ENCODE assay signal across 14 cellular contexts in the genomic region with DNA sequence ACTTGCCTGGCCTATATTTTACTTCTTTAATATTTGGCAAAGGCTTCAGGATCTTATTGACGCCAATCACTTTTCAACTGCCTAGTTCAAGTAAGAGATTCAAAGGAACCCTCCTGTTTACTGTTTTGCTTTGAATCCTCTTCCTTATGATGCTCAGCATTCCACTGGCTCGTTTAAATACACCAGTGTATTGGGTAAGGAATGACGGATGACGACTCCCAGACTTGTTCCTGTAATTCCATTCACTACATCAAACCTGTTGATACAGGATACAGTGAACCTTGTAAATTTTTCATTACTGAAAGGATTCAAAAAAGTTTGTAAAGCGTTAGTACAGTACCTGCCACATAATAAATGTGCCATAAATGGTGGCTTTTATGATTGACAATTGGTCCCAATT. TPM values are rescaled to one million over a fixed set of nuclear protein-coding genes. Genes with fewer than 3 reads are reported as not detected.
DNase-seq lines count a peak whose midpoint lies in the region; ATAC-seq and TF ChIP-seq lines count a peak whose summit lies in the region.
"Had no signal": no experiment of that assay in that cellular context is flagged by ENCODE, and none has a peak within 500 bp of the region (broad histone marks: within the 10 kb centered on the region; RNA-seq: fewer than 3 reads in every experiment).

No MANE protein-coding gene starts in this region.

- H3K4me2 ChIP-seq in GM23338 (no peak overlapping the region), OCI-LY1 (ENCODE audit: low read length) (no peak overlapping the region), hepatocyte (no peak overlapping the region)

- H3K4me3 Mint-ChIP-seq in GM23338 (no peak overlapping the region), immature natural killer cell (no peak overlapping the region)
- H3K4me3 Mint-ChIP-seq: CD4-positive, alpha-beta T cell; H9 had no signal

- H3K36me3 ChIP-seq in GM23338 (ENCODE audit: insufficient read depth) (no peaks in the 10 kb centered on the region), OCI-LY1 (ENCODE audit: insufficient read depth, low read length) (peaks cover 71% of the 10 kb centered on the region), aorta (ENCODE audit: control insufficient read depth in 1 of 2, insufficient read depth in 2 of 2, low read length in 1 of 2) (peaks cover 0 to 3% of the 10 kb centered on the region in 2 donors), hepatocyte (replicated peaks; ENCODE audit: insufficient read depth, low read depth) (no peaks in the 10 kb centered on the region)

- H3F3A ChIP-seq in GM23338 (replicated peaks; ENCODE audit: low read depth) (no peaks in the 10 kb centered on the region), OCI-LY1 (ENCODE audit: insufficient read depth, low read length) (0 out of 2 replicates have a peak, but pooled peaks cover 2% of the 10 kb centered on the region)

- no peaks in the 10 kb centered on the region for H3K4me1 Mint-ChIP-seq in GM23338
- H3K4me1 Mint-ChIP-seq in immature natural killer cell = peaks cover 27 to 32% of the 10 kb centered on the region in 2 donors
- H3K4me1 Mint-ChIP-seq: H9 had no signal

- WGBS in aorta, 2 donors = 76 to 78% methylated on average over 5 of the region's 5 CpGs
- 72% methylated on average over 5 of the region's 5 CpGs for WGBS in hepatocyte (ENCODE audit: low lambda C conversion rate, missing lambda C conversion rate)

- no peak for ATAC-seq in GM23338
- ATAC-seq in aorta (ENCODE audit: low FRiP score) = no peak

- H3K36me3 Mint-ChIP-seq in GM23338 (ENCODE audit: low read depth) = peaks cover 7% of the 10 kb centered on the region; the same call in 1 of the 3 replicates
- peaks cover 4 to 14% (median 6%) of the 10 kb centered on the region in 3 donors for H3K36me3 Mint-ChIP-seq in immature natural killer cell

- H2AFZ ChIP-seq in GM23338 (no peak overlapping the region), OCI-LY1 (ENCODE audit: low read length) (no peak overlapping the region), hepatocyte (no peak overlapping the region)

- no peaks in the 10 kb centered on the region for H3K79me2 ChIP-seq in GM23338 (replicated peaks; ENCODE audit: insufficient read depth)
- H3K79me2 ChIP-seq in OCI-LY1 (ENCODE audit: insufficient read depth, low read length) = no peaks in the 10 kb centered on the region
- no peaks in the 10 kb centered on the region for H3K79me2 ChIP-seq in hepatocyte

- TF ChIP-seq CTCF in GM23338 (conservative IDR thresholded peaks at IDR 0.05; ENCODE audit: low read depth in 2 of 2) = no peak
- TF ChIP-seq CTCF in OCI-LY1 (IDR thresholded peaks at IDR 0.05; ENCODE audit: low read length) = no peak
- TF ChIP-seq CTCF in hepatocyte (IDR thresholded peaks at IDR 0.05; ENCODE audit: poor library complexity) = no peak

- peaks cover 2% of the 10 kb centered on the region for H3K27me3 Mint-ChIP-seq in GM23338 (ENCODE audit: insufficient read depth, low read depth, poor library complexity)
- H3K27me3 Mint-ChIP-seq in immature natural killer cell (ENCODE audit: low read depth in 3 of 3) = peaks cover 0 to 2% (median 2%) of the 10 kb centered on the region in 3 donors
- H3K27me3 Mint-ChIP-seq: CD4-positive, alpha-beta T cell had no signal

- H3K4me1 ChIP-seq in GM23338 (ENCODE audit: insufficient read depth) (no peaks in the 10 kb centered on the region), OCI-LY1 (ENCODE audit: insufficient read depth, low read length, severe bottlenecking) (peaks cover 76% of the 10 kb centered on the region), aorta (ENCODE audit: control insufficient read depth in 1 of 2, insufficient read depth in 2 of 2, low read length in 2 of 2) (no peaks in the 10 kb centered on the region), hepatocyte (ENCODE audit: insufficient read depth) (no peaks in the 10 kb centered on the region)

- H3K9me2 ChIP-seq in GM23338 (ENCODE audit: insufficient read depth) = no peaks in the 10 kb centered on the region
- H3K9me2 ChIP-seq in OCI-LY1 (ENCODE audit: low read depth, low read length) = no peaks in the 10 kb centered on the region
- H3K9me2 ChIP-seq in hepatocyte (replicated peaks; ENCODE audit: insufficient read depth) = no peaks in the 10 kb centered on the region

- peak; percentile 45 for DNase-seq in GM23338 (ENCODE audit: low spot score)
- no peak for DNase-seq in immature natural killer cell
- DNase-seq in aorta = no peak
- no peak for DNase-seq in hepatocyte (ENCODE audit: low spot score)
- no peak for DNase-seq in activated CD4-positive, CD25-positive, alpha-beta regulatory T cell (lab: John Stamatoyannopoulos, UW)
- DNase-seq: C1 segment of cervical spinal cord; Calu3; CD4-positive, alpha-beta T cell; DMS 273 treated with DMSO at 0.1 percent for 48 hours; GOT3; H9 had no signal

- H4K20me1 ChIP-seq in GM23338 (replicated peaks; ENCODE audit: insufficient read depth) (no peaks in the 10 kb centered on the region; the same call in 1 of the 2 replicates), OCI-LY1 (ENCODE audit: insufficient read depth, low read length) (no peaks in the 10 kb centered on the region), hepatocyte (ENCODE audit: insufficient read depth, poor library complexity, severe bottlenecking) (no peaks in the 10 kb centered on the region)

- H3K4me3 ChIP-seq in GM23338 (no peak overlapping the region), OCI-LY1 (ENCODE audit: low read depth, low read length, poor library complexity, severe bottlenecking) (no peak overlapping the region), aorta (ENCODE audit: low read length in 2 of 2) (no peak overlapping the region), hepatocyte (no peak overlapping the region)

- no peak overlapping the region for H3K9ac ChIP-seq in OCI-LY1 (ENCODE audit: low read length)

- no peak overlapping the region for H3K27ac Mint-ChIP-seq in GM23338
- peak overlapping the region; percentile 41 to 96 (median 91) for H3K27ac Mint-ChIP-seq in immature natural killer cell
- H3K27ac Mint-ChIP-seq: CD4-positive, alpha-beta T cell; H9 had no signal

- intact Hi-C loops in aorta (cut with DNase I) = no loop called here

- no peaks in the 10 kb centered on the region for H3K9me3 Mint-ChIP-seq in GM23338
- no peaks in the 10 kb centered on the region for H3K9me3 Mint-ChIP-seq in immature natural killer cell
- H3K9me3 Mint-ChIP-seq: CD4-positive, alpha-beta T cell; H9 had no signal

- H3K27ac ChIP-seq in GM23338 (ENCODE audit: low read depth) (no peak overlapping the region), OCI-LY1 (ENCODE audit: low read depth, low read length, poor library complexity, severe bottlenecking) (peak overlapping the region; percentile 98), aorta (ENCODE audit: low read depth in 1 of 2, low read length in 2 of 2) (no peak overlapping the region), hepatocyte (no peak overlapping the region)

- H3K27me3 ChIP-seq in GM23338 (ENCODE audit: insufficient read depth) (no peaks in the 10 kb centered on the region), OCI-LY1 (ENCODE audit: insufficient read depth, low read length) (no peaks in the 10 kb centered on the region), aorta (ENCODE audit: control insufficient read depth in 1 of 2, insufficient read depth in 2 of 2, low read length in 1 of 2) (no peaks in the 10 kb centered on the region), hepatocyte (no peaks in the 10 kb centered on the region)

- H3K9me3 ChIP-seq in OCI-LY1 (ENCODE audit: low read length) (no peaks in the 10 kb centered on the region), aorta (ENCODE audit: control insufficient read depth, low read length) (no peaks in the 10 kb centered on the region), hepatocyte (ENCODE audit: low read depth) (no peaks in the 10 kb centered on the region)

TF ChIP-seq in GM23338, 12 proteins besides CTCF, POLR2A, EP300 and RAD21 (continues in another document):
- no peak for TF ChIP-seq CREB1 (CRISPR knock-in tag; IDR thresholded peaks at IDR 0.05; ENCODE audit: low read depth)
- TF ChIP-seq ZNF114 (CRISPR knock-in tag; IDR thresholded peaks at IDR 0.05) = no peak
- TF ChIP-seq EZH2phosphoT487 (IDR thresholded peaks at IDR 0.05; ENCODE audit: unreplicated experiment) = no peak
- TF ChIP-seq, protein P1, sequence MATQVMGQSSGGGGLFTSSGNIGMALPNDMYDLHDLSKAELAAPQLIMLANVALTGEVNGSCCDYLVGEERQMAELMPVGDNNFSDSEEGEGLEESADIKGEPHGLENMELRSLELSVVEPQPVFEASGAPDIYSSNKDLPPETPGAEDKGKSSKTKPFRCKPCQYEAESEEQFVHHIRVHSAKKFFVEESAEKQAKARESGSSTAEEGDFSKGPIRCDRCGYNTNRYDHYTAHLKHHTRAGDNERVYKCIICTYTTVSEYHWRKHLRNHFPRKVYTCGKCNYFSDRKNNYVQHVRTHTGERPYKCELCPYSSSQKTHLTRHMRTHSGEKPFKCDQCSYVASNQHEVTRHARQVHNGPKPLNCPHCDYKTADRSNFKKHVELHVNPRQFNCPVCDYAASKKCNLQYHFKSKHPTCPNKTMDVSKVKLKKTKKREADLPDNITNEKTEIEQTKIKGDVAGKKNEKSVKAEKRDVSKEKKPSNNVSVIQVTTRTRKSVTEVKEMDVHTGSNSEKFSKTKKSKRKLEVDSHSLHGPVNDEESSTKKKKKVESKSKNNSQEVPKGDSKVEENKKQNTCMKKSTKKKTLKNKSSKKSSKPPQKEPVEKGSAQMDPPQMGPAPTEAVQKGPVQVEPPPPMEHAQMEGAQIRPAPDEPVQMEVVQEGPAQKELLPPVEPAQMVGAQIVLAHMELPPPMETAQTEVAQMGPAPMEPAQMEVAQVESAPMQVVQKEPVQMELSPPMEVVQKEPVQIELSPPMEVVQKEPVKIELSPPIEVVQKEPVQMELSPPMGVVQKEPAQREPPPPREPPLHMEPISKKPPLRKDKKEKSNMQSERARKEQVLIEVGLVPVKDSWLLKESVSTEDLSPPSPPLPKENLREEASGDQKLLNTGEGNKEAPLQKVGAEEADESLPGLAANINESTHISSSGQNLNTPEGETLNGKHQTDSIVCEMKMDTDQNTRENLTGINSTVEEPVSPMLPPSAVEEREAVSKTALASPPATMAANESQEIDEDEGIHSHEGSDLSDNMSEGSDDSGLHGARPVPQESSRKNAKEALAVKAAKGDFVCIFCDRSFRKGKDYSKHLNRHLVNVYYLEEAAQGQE (IDR thresholded peaks at IDR 0.05; ENCODE audit: unreplicated experiment) = no peak

RNA-seq across cellular contexts. Expression of gene SYCP3, which starts 1.7 kb away (rescaled TPM):
- total RNA-seq in GM23338 (2014; rRNA removed; shearing (Covaris generic)) = 0.07 TPM in 1 of 2 replicates, not detected in the other
- 1.5 TPM in 2 replicates for polyA plus RNA-seq in GM23338 (2016; fragmentation: Nextera tagmentation; extraction: Ambion mirVana)
- polyA plus RNA-seq in immature natural killer cell = under 1 TPM in 1 of 3 donors, not detected in 2; 0.18 TPM
- under 1 TPM; 0.48 to 0.65 TPM for total RNA-seq in aorta
- polyA plus RNA-seq in aorta = under 1 TPM in 1 of 2 donors, not detected in 1; 0.03 TPM
- 0.07 TPM in 1 of 2 replicates, not detected in the other for total RNA-seq in hepatocyte
- 1.0 and 1.2 TPM in 2 replicates for polyA plus RNA-seq in hepatocyte
- total RNA-seq: Daoy, HT-29 had no signal

RNA-seq across cellular contexts. Expression of gene CHPT1, which starts 43.5 kb away (rescaled TPM):
- total RNA-seq in GM23338 (2014; rRNA removed; shearing (Covaris generic)) = 23.0 and 42.6 TPM in 2 replicates
- polyA plus RNA-seq in GM23338 (2016; fragmentation: Nextera tagmentation; extraction: Ambion mirVana) = 22.2 and 24.1 TPM in 2 replicates
- polyA plus RNA-seq in immature natural killer cell = 10 to 100 TPM; 13.1 to 28.5 (median 17.2) TPM
- 10 to 100 TPM; 41.8 to 49.9 TPM for total RNA-seq in aorta
- 10 to 100 TPM; 34.1 to 83.8 TPM for polyA plus RNA-seq in aorta
- 92.3 and 100 TPM in 2 replicates for total RNA-seq in hepatocyte
- polyA plus RNA-seq in hepatocyte = 95.1 and 127 TPM in 2 replicates
